2 cellular contexts compared by ENCODE assay signal in the genomic region with DNA sequence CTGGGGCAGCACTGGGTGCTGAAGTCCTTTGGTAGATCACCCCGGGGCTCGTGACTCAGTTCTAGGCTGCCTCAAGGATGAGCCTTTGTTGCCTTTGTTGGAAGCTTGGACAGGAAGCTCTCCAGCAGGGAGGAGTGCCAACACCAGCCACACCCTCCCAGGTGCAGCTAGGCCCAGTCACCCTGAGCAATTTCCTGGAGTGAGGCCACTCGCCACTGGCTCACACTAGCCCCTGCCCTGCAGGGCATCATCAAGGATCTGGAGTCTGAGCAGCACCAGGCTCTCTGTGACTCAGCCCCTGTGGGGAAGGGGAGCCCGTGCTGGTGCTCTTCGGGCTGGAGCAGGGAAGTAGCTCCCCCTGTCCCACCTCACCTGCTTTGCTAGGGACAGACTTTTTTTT.
A peak's percentile ranks its signal among the peaks of the same experiment; 100 is the strongest.
TF ChIP-seq lines count a peak whose summit lies in the region.

No MANE protein-coding gene starts in this region.

TF ChIP-seq in HCT116, 20 proteins besides CTCF, POLR2A, EP300 and RAD21:
- no peak for TF ChIP-seq EZH2phosphoT487 (IDR thresholded peaks at IDR 0.05; ENCODE audit: borderline replicate concordance)
- TF ChIP-seq EZH2 (IDR thresholded peaks at IDR 0.05): no peak
- TF ChIP-seq, protein P1, sequence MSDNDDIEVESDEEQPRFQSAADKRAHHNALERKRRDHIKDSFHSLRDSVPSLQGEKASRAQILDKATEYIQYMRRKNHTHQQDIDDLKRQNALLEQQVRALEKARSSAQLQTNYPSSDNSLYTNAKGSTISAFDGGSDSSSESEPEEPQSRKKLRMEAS (IDR thresholded peaks at IDR 0.05): no peak
- no peak for TF ChIP-seq ZNF274 (IDR thresholded peaks at IDR 0.05; ENCODE audit: low read depth, low read length)
- peak; percentile 83 for TF ChIP-seq POLR2AphosphoS5 (IDR thresholded peaks at IDR 0.05; ENCODE audit: low read depth, low read length)
- TF ChIP-seq ELF1 (IDR thresholded peaks at IDR 0.05; ENCODE audit: borderline replicate concordance, low read depth): no peak
- no peak for TF ChIP-seq SIN3A (IDR thresholded peaks at IDR 0.05; ENCODE audit: low read depth)
- TF ChIP-seq, protein P2, sequence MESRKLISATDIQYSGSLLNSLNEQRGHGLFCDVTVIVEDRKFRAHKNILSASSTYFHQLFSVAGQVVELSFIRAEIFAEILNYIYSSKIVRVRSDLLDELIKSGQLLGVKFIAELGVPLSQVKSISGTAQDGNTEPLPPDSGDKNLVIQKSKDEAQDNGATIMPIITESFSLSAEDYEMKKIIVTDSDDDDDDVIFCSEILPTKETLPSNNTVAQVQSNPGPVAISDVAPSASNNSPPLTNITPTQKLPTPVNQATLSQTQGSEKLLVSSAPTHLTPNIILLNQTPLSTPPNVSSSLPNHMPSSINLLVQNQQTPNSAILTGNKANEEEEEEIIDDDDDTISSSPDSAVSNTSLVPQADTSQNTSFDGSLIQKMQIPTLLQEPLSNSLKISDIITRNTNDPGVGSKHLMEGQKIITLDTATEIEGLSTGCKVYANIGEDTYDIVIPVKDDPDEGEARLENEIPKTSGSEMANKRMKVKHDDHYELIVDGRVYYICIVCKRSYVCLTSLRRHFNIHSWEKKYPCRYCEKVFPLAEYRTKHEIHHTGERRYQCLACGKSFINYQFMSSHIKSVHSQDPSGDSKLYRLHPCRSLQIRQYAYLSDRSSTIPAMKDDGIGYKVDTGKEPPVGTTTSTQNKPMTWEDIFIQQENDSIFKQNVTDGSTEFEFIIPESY (IDR thresholded peaks at IDR 0.05; ENCODE audit: extremely low read depth, insufficient replicate concordance, low read length): no peak
- TF ChIP-seq ZFX (IDR thresholded peaks at IDR 0.05): peak; percentile 23; the same call in 1 of the 2 replicates
- no peak for TF ChIP-seq CEBPB (IDR thresholded peaks at IDR 0.05; ENCODE audit: low read depth)
- TF ChIP-seq, protein P3, sequence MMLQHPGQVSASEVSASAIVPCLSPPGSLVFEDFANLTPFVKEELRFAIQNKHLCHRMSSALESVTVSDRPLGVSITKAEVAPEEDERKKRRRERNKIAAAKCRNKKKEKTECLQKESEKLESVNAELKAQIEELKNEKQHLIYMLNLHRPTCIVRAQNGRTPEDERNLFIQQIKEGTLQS (IDR thresholded peaks at IDR 0.05): no peak
- TF ChIP-seq, protein P4, sequence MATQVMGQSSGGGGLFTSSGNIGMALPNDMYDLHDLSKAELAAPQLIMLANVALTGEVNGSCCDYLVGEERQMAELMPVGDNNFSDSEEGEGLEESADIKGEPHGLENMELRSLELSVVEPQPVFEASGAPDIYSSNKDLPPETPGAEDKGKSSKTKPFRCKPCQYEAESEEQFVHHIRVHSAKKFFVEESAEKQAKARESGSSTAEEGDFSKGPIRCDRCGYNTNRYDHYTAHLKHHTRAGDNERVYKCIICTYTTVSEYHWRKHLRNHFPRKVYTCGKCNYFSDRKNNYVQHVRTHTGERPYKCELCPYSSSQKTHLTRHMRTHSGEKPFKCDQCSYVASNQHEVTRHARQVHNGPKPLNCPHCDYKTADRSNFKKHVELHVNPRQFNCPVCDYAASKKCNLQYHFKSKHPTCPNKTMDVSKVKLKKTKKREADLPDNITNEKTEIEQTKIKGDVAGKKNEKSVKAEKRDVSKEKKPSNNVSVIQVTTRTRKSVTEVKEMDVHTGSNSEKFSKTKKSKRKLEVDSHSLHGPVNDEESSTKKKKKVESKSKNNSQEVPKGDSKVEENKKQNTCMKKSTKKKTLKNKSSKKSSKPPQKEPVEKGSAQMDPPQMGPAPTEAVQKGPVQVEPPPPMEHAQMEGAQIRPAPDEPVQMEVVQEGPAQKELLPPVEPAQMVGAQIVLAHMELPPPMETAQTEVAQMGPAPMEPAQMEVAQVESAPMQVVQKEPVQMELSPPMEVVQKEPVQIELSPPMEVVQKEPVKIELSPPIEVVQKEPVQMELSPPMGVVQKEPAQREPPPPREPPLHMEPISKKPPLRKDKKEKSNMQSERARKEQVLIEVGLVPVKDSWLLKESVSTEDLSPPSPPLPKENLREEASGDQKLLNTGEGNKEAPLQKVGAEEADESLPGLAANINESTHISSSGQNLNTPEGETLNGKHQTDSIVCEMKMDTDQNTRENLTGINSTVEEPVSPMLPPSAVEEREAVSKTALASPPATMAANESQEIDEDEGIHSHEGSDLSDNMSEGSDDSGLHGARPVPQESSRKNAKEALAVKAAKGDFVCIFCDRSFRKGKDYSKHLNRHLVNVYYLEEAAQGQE (IDR thresholded peaks at IDR 0.05; ENCODE audit: low read depth): no peak
- TF ChIP-seq YY1 (IDR thresholded peaks at IDR 0.05; ENCODE audit: extremely low read depth, insufficient replicate concordance, low read depth, low read length): peak; percentile 61
- TF ChIP-seq TCF7L2 (IDR thresholded peaks at IDR 0.05; ENCODE audit: borderline replicate concordance, extremely low read depth, insufficient read depth, insufficient read length): peak; percentile 57
- no peak for TF ChIP-seq FOSL1 (IDR thresholded peaks at IDR 0.05; ENCODE audit: low read depth)
- no peak for TF ChIP-seq SRF (IDR thresholded peaks at IDR 0.05; ENCODE audit: low read depth)
- TF ChIP-seq EGR1 (IDR thresholded peaks at IDR 0.05; ENCODE audit: low read depth): no peak
- TF ChIP-seq JUND (IDR thresholded peaks at IDR 0.05): no peak
- TF ChIP-seq SP1 (IDR thresholded peaks at IDR 0.05; ENCODE audit: low read depth): no peak
- TF ChIP-seq CBX3 (IDR thresholded peaks at IDR 0.05; ENCODE audit: low read depth): no peak

TF ChIP-seq in H1, 55 proteins besides CTCF, POLR2A, EP300 and RAD21:
- TF ChIP-seq CHD1 (IDR thresholded peaks at IDR 0.05; ENCODE audit: low read depth, low read length) (no peak), SIRT6 (IDR thresholded peaks at IDR 0.05; ENCODE audit: low read length) (no peak), TAF7 (optimal IDR thresholded peaks at IDR 0.05; ENCODE audit: borderline replicate concordance, low read depth, low read length) (no peak), RBBP5 (IDR thresholded peaks at IDR 0.05; ENCODE audit: borderline replicate concordance, low read depth, low read length) (no peak), GABPA (IDR thresholded peaks at IDR 0.05; ENCODE audit: borderline replicate concordance, insufficient read depth, low read length) (no peak), CBX8 (IDR thresholded peaks at IDR 0.05; ENCODE audit: borderline replicate concordance, low read depth, low read length) (no peak), POLR2AphosphoS5 (IDR thresholded peaks at IDR 0.05; ENCODE audit: low read depth, low read length) (no peak), HDAC6 (IDR thresholded peaks at IDR 0.05; ENCODE audit: low read depth, low read length) (no peak), ASH2L (IDR thresholded peaks at IDR 0.05; ENCODE audit: low read length) (no peak)
